Comparison of ENCODE assay signal across 21 cellular contexts in the genomic region with DNA sequence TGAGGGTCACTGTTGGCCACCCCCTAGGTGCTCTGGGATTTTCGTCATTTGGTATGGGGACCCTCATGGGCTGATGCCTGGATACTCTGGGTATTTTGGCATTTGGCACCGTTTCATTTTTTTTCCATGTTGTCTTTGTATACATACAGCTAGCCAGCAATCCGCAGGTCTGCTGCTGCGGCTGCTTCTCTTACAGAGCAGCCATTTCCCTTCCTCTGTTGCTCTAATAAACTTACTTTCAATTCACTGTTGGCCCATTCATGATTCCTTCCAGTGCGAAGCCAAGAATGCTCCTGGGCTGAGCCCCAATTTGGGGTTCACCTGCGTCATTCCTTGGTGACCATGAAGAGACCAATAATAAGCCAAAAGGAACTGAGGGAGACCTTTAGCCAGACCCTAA. TPM values are rescaled to one million over a fixed set of nuclear protein-coding genes. Genes with fewer than 3 reads are reported as not detected.
DNase-seq lines count a peak whose midpoint lies in the region; ATAC-seq and TF ChIP-seq lines count a peak whose summit lies in the region.
"Had no signal": no experiment of that assay in that cellular context is flagged by ENCODE, and none has a peak within 500 bp of the region (broad histone marks: within the 10 kb centered on the region; RNA-seq: fewer than 3 reads in every experiment).

No MANE protein-coding gene starts in this region.

- H2AFZ ChIP-seq in GM23338 (no peak overlapping the region), neural progenitor cell (replicated peaks) (no peak overlapping the region)

- H3K9me3 Mint-ChIP-seq in GM23338 = no peaks in the 10 kb centered on the region; the same call in 2 of the 3 replicates
- H3K9me3 Mint-ChIP-seq in brain = peaks cover 0 to 10% (median 4%) of the 10 kb centered on the region in 5 experiments
- peaks cover 4% of the 10 kb centered on the region for H3K9me3 Mint-ChIP-seq in neural progenitor cell
- H3K9me3 Mint-ChIP-seq: CD4-positive, alpha-beta memory T cell had no signal

- H3K36me3 Mint-ChIP-seq in GM23338 (ENCODE audit: low read depth) (peaks cover 37% of the 10 kb centered on the region), brain (peaks cover 51% of the 10 kb centered on the region), neural progenitor cell (peaks cover 25% of the 10 kb centered on the region)

- H3F3A ChIP-seq in GM23338 (replicated peaks; ENCODE audit: low read depth) (peaks cover 3% of the 10 kb centered on the region; the same call in 1 of the 2 replicates), neural progenitor cell (ENCODE audit: low read depth) (peaks cover 24% of the 10 kb centered on the region)

- no peak for TF ChIP-seq CTCF in GM23338 (conservative IDR thresholded peaks at IDR 0.05; ENCODE audit: low read depth in 2 of 2)
- TF ChIP-seq CTCF in brain (conservative IDR thresholded peaks at IDR 0.05) = no peak
- no peak for TF ChIP-seq CTCF in neural progenitor cell (IDR thresholded peaks at IDR 0.05)

- peaks cover 5% of the 10 kb centered on the region; the same call in 1 of the 2 replicates for H3K36me3 ChIP-seq in GM23338 (ENCODE audit: insufficient read depth)
- peaks cover 20% of the 10 kb centered on the region; the same call in 1 of the 2 replicates for H3K36me3 ChIP-seq in HUES64 (ENCODE audit: insufficient read depth, low read length)
- H3K36me3 ChIP-seq in neural progenitor cell = no peaks in the 10 kb centered on the region
- H3K36me3 ChIP-seq in HAP-1 (replicated peaks) = no peaks in the 10 kb centered on the region

- in situ Hi-C loops in HAP-1 (cut with MboI; ENCODE audit: low sequenced_read_pairs) = no loop called here

- H3K4me2 ChIP-seq in GM23338 = no peak overlapping the region
- H3K4me2 ChIP-seq in neural progenitor cell = no peak overlapping the region

- DNase-seq in GM23338 (ENCODE audit: low spot score) (no peak), neural progenitor cell (ENCODE audit: low spot score) (peak; percentile 3), HAP-1 (ENCODE audit: low spot score in 2 of 2) (no peak), SK-N-DZ (ENCODE audit: low spot score) (no peak), C1 segment of cervical spinal cord (lab: John Stamatoyannopoulos, UW) (no peak)
- DNase-seq: CD4-positive, alpha-beta memory T cell; DND-41; GF-D8; GOT3; KBM-7; NCI-H1436; NCI-H2029; NCI-H2171; NCI-H446 treated with DMSO at 0.1 percent for 48 hours; NCI-H748 treated with DMSO at 0.1 percent for 48 hours; SW 1271 had no signal

- H4K20me1 ChIP-seq in GM23338 (replicated peaks; ENCODE audit: insufficient read depth) (peaks cover 2% of the 10 kb centered on the region), neural progenitor cell (ENCODE audit: low read depth) (peaks cover 6% of the 10 kb centered on the region)

- H3K27me3 Mint-ChIP-seq in GM23338 (ENCODE audit: insufficient read depth, low read depth, poor library complexity) (peaks cover 4% of the 10 kb centered on the region), brain (no peaks in the 10 kb centered on the region), neural progenitor cell (ENCODE audit: insufficient read depth, low read depth) (peaks cover 6% of the 10 kb centered on the region)
- H3K27me3 Mint-ChIP-seq: B cell; CD4-positive, alpha-beta memory T cell had no signal

- H3K27ac Mint-ChIP-seq in GM23338 = no peak overlapping the region
- peak overlapping the region in 3 of 5 experiments; percentile 59 to 69 (median 64) for H3K27ac Mint-ChIP-seq in brain
- peak overlapping the region; percentile 95 for H3K27ac Mint-ChIP-seq in neural progenitor cell
- H3K27ac Mint-ChIP-seq: B cell had no signal

- no peaks in the 10 kb centered on the region for H3K4me1 ChIP-seq in GM23338 (ENCODE audit: insufficient read depth)
- H3K4me1 ChIP-seq in HUES64 (ENCODE audit: insufficient read depth, low read length) = no peaks in the 10 kb centered on the region
- H3K4me1 ChIP-seq in neural progenitor cell = no peaks in the 10 kb centered on the region
- H3K4me1 ChIP-seq in HAP-1 = peaks cover 15% of the 10 kb centered on the region
- H3K4me1 ChIP-seq: SJSA1 had no signal

- H3K9ac ChIP-seq in HUES64 (ENCODE audit: low read depth, low read length) (no peak overlapping the region), neural progenitor cell (no peak overlapping the region)

- no peak for ATAC-seq in GM23338
- no peak for ATAC-seq in HG02588 (IDR thresholded peaks at IDR 0.05; ENCODE audit: unreplicated experiment)

- H3K4me3 ChIP-seq in GM23338 = no peak overlapping the region
- H3K4me3 ChIP-seq in HUES64 (ENCODE audit: low read length) = no peak overlapping the region
- H3K4me3 ChIP-seq in neural progenitor cell = no peak overlapping the region
- H3K4me3 ChIP-seq in HAP-1 = no peak overlapping the region
- H3K4me3 ChIP-seq: SJSA1 had no signal

- peaks cover 9% of the 10 kb centered on the region for H3K4me1 Mint-ChIP-seq in GM23338
- H3K4me1 Mint-ChIP-seq in brain = peaks cover 15% of the 10 kb centered on the region
- H3K4me1 Mint-ChIP-seq in neural progenitor cell = peaks cover 43% of the 10 kb centered on the region

- no peaks in the 10 kb centered on the region for H3K27me3 ChIP-seq in GM23338 (ENCODE audit: insufficient read depth)
- no peaks in the 10 kb centered on the region for H3K27me3 ChIP-seq in HUES64 (ENCODE audit: insufficient read depth, low read length)
- no peaks in the 10 kb centered on the region for H3K27me3 ChIP-seq in neural progenitor cell
- H3K27me3 ChIP-seq in HAP-1 (ENCODE audit: low read depth) = no peaks in the 10 kb centered on the region
- H3K27me3 ChIP-seq: SJSA1 had no signal

- H3K9me3 ChIP-seq in HUES64 (ENCODE audit: insufficient read depth, low read depth, low read length) (no peaks in the 10 kb centered on the region), neural progenitor cell (ENCODE audit: low read depth) (no peaks in the 10 kb centered on the region), HAP-1 (no peaks in the 10 kb centered on the region)
- H3K9me3 ChIP-seq: SJSA1 had no signal

- H3K79me2 ChIP-seq in GM23338 (replicated peaks; ENCODE audit: insufficient read depth) (peaks cover 69% of the 10 kb centered on the region), neural progenitor cell (ENCODE audit: low read depth) (peaks cover 78% of the 10 kb centered on the region)

- H3K27ac ChIP-seq in GM23338 (ENCODE audit: low read depth) = peak overlapping the region; percentile 78; the same call in 1 of the 2 replicates
- H3K27ac ChIP-seq in HUES64 (ENCODE audit: low read depth, low read length) = peak overlapping the region; percentile 41; the same call in 1 of the 2 replicates
- peak overlapping the region; percentile 77 for H3K27ac ChIP-seq in neural progenitor cell
- H3K27ac ChIP-seq: SJSA1 had no signal

- no peaks in the 10 kb centered on the region for H3K9me2 ChIP-seq in GM23338 (ENCODE audit: insufficient read depth)

- H3K4me3 Mint-ChIP-seq in GM23338 = no peak overlapping the region
- peak overlapping the region in 2 of 5 experiments; percentile 24 to 34 for H3K4me3 Mint-ChIP-seq in brain
- peak overlapping the region; percentile 73 for H3K4me3 Mint-ChIP-seq in neural progenitor cell
- H3K4me3 Mint-ChIP-seq: B cell had no signal

- WGBS in HUES64 = 93% methylated on average over 6 of the region's 6 CpGs

TF ChIP-seq in GM23338, 12 proteins besides CTCF, POLR2A, EP300 and RAD21:
- TF ChIP-seq JUNB (IDR thresholded peaks at IDR 0.05; ENCODE audit: unreplicated experiment) = no peak
- TF ChIP-seq, protein P1, sequence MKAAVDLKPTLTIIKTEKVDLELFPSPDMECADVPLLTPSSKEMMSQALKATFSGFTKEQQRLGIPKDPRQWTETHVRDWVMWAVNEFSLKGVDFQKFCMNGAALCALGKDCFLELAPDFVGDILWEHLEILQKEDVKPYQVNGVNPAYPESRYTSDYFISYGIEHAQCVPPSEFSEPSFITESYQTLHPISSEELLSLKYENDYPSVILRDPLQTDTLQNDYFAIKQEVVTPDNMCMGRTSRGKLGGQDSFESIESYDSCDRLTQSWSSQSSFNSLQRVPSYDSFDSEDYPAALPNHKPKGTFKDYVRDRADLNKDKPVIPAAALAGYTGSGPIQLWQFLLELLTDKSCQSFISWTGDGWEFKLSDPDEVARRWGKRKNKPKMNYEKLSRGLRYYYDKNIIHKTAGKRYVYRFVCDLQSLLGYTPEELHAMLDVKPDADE (IDR thresholded peaks at IDR 0.05) = no peak

RNA-seq across cellular contexts. Expression of a gene that starts 21.5 kb away (rescaled TPM):
- 37.6 and 45.2 TPM in 2 replicates for total RNA-seq in GM23338 (2014; rRNA removed; shearing (Covaris generic))
- polyA plus RNA-seq in GM23338 (2016; fragmentation: Nextera tagmentation; extraction: Ambion mirVana) (85.7 and 93.1 TPM in 2 replicates), brain (ENCODE audit: insufficient read depth, low read depth, low replicate concordance) (17.9 TPM)
- polyA plus RNA-seq in HUES64 (2013, experiment 1 of 2) = 18.4 TPM
- polyA plus RNA-seq in HUES64 (2013, experiment 2 of 2) = 17.1 TPM
- 31.4 and 41.8 TPM in 2 replicates for total RNA-seq in neural progenitor cell (ENCODE audit: low replicate concordance)
- 14.5 and 18.2 TPM in 2 replicates for polyA plus RNA-seq in SK-N-DZ (2014; cell fraction: cytosol; rRNA removed)
- polyA plus RNA-seq in SK-N-DZ (2014; cell fraction: nucleus; rRNA removed) = 56.5 and 85.9 TPM in 2 replicates

RNA-seq across cellular contexts. Expression of a gene that starts 23.8 kb away (rescaled TPM):
- 15.9 and 17.4 TPM in 2 replicates for total RNA-seq in GM23338 (2014; rRNA removed; shearing (Covaris generic))
- polyA plus RNA-seq in GM23338 (2016; fragmentation: Nextera tagmentation; extraction: Ambion mirVana) = 3.9 and 4.7 TPM in 2 replicates
- polyA plus RNA-seq in HUES64 (2013, experiment 1 of 2) = 0.95 TPM
- polyA plus RNA-seq in HUES64 (2013, experiment 2 of 2) = 1.8 TPM
- 271 TPM for polyA plus RNA-seq in brain (ENCODE audit: insufficient read depth, low read depth, low replicate concordance)
- 6.3 TPM in 2 replicates for total RNA-seq in neural progenitor cell (ENCODE audit: low replicate concordance)
- polyA plus RNA-seq in SK-N-DZ (2014; cell fraction: cytosol; rRNA removed) = 92.1 and 102 TPM in 2 replicates
- polyA plus RNA-seq in SK-N-DZ (2014; cell fraction: nucleus; rRNA removed) = 34.6 and 40.4 TPM in 2 replicates
